ENCODE assay signal across 8 cellular contexts in the genomic region with DNA sequence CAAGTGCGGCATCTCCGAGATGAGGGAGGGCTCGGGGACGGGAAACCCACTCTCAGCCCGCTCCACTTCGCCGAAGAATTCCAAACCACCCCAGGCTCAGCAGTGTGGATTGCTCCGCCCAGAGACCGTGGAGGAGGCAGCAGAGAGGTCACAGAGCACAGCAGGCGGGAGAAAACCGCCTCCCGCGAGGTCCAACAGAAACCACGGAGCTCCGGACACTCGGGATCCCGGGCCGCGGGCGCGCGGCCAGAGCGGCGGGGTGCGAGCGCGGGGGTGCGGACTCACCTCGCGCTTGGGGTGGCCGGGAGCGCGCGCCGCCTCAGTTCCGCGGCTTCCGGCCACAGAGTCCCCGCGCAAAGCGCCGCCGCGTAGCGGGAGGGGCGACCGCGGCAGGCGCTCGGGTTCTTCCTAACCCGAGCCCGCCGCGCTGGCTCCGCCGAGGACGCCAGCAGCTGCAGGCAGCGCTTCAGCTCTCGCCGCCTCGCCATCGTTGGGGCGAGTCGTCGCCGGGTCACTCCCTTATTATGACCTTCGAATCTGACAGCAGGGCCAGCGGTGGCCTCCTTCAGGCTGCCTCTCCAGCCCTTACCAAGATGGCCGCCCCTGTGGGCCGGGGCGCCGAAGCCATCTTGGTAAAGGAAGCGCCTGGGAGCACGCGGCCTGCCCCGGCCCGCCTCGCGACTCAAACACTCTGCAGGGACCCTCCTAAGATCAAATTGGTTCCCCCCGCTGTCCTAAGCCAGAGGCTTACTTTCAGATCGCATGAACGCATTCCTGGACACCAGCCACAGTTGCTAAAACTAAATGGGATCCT.
DNase-seq lines count a peak whose midpoint lies in the region; ATAC-seq, FAIRE-seq and TF ChIP-seq lines count a peak whose summit lies in the region.

A gene (minus strand): TSS at position 106 of the 814 bp plus-strand sequence. CDS start 20,323 bp downstream, outside the sequence.

- ATAC-seq in HG02938 (IDR thresholded peaks at IDR 0.05; ENCODE audit: unreplicated experiment): peak; percentile 80

- no peak for TF ChIP-seq CTCF in astrocyte of the cerebellum (IDR thresholded peaks at IDR 0.05; ENCODE audit: low read depth, low read length, missing control alignments)
- no peak for TF ChIP-seq CTCF in retinal pigment epithelial cell (conservative IDR thresholded peaks at IDR 0.05; ENCODE audit: low read depth, low read length)

- in situ Hi-C loops in astrocyte of the cerebellum (cut with HindIII; ENCODE audit: low sequenced_read_pairs): no loop called here

- H3K4me3 ChIP-seq in astrocyte of the cerebellum (ENCODE audit: low read depth, low read length) (peak within 1 kb of the TSS; percentile 52), retinal pigment epithelial cell (ENCODE audit: low read length) (peak within 1 kb of the TSS; percentile 68)

- peak; percentile 58 for FAIRE-seq in GM18507 (lab: Jason Lieb, UNC)

- DNase-seq in GM18507 (ENCODE audit: extremely low spot score, insufficient read length, low read depth) (peak; percentile 64), NCI-H187 (lab: John Stamatoyannopoulos, UW) (peak; percentile 80 to 90), T-helper 22 cell (ENCODE audit: low read depth) (peak; percentile 44), astrocyte of the cerebellum (ENCODE audit: low read depth) (peak; percentile 68), hippocampal formation (lab: John Stamatoyannopoulos, UW) (peak; percentile 91 to 92), retinal pigment epithelial cell (ENCODE audit: low read depth) (peak; percentile 28), OCI-M2 (lab: John Stamatoyannopoulos, UW; ENCODE audit: unreplicated experiment) (no peak)
